Comparison of ENCODE assay signal across 14 cellular contexts in genomic region chr2:100882645-100883613, GRCh38.
DNase-seq lines count a peak whose midpoint lies in the region; ATAC-seq, FAIRE-seq and TF ChIP-seq lines count a peak whose summit lies in the region.
"Had no signal": no experiment of that assay in that cellular context is flagged by ENCODE, and none has a peak within 500 bp of the region (broad histone marks: within the 10 kb centered on the region; RNA-seq: fewer than 3 reads in every experiment).

No MANE protein-coding gene starts in this region.

- peak; percentile 99 for ATAC-seq in RWPE2 (ENCODE audit: low read depth)
- peak; percentile 75 for ATAC-seq in left colon
- no peak for ATAC-seq in CD8-positive, alpha-beta T cell
- ATAC-seq in GM18498 (IDR thresholded peaks at IDR 0.05; ENCODE audit: unreplicated experiment), result no peak

- H3K27ac Mint-ChIP-seq in Caco-2 (ENCODE audit: unreplicated experiment), result no peak overlapping the region
- H3K27ac Mint-ChIP-seq in CD8-positive, alpha-beta T cell, result no peak overlapping the region
- H3K27ac Mint-ChIP-seq: activated naive CD8-positive, alpha-beta T cell treated with anti-CD3 and anti-CD28 coated beads, Interleukin-2, amount 10 ng/mL, durations not matched to agents 7 days and 5 days; CD4-positive, CD25-positive, alpha-beta regulatory T cell; HFFc6 had no signal

- H3K27me3 ChIP-seq in Caco-2 (replicated peaks; ENCODE audit: control insufficient read depth, insufficient read depth, low read length) (no peaks in the 10 kb centered on the region), RWPE2 (ENCODE audit: insufficient read depth, poor library complexity, severe bottlenecking) (no peaks in the 10 kb centered on the region)
- H3K27me3 ChIP-seq in CD8-positive, alpha-beta T cell (ENCODE audit: insufficient read depth, low read length), result no peaks in the 10 kb centered on the region

- intact Hi-C loops in Caco-2 (cut with micrococcal nuclease; ENCODE audit: unreplicated experiment) (no loop called here), left colon (cut with DNase I, micrococcal nuclease) (no loop called here)
- intact Hi-C loops in CD8-positive, alpha-beta T cell (cut with DNase I, micrococcal nuclease), result no loop called here

- H3K36me3 ChIP-seq in Caco-2 (ENCODE audit: control insufficient read depth, insufficient read depth, low read length) (no peaks in the 10 kb centered on the region), RWPE2 (ENCODE audit: low read depth) (peaks cover 3% of the 10 kb centered on the region; the same call in 1 of the 2 replicates)
- no peaks in the 10 kb centered on the region for H3K36me3 ChIP-seq in CD8-positive, alpha-beta T cell (ENCODE audit: insufficient read depth, low read length)

- peak overlapping the region; percentile 16 for H3K4me3 Mint-ChIP-seq in Caco-2 (ENCODE audit: unreplicated experiment)
- H3K4me3 Mint-ChIP-seq in CD8-positive, alpha-beta T cell, result no peak overlapping the region
- H3K4me3 Mint-ChIP-seq: activated naive CD8-positive, alpha-beta T cell treated with anti-CD3 and anti-CD28 coated beads, Interleukin-2, amount 10 ng/mL, durations not matched to agents 7 days and 5 days; CD4-positive, CD25-positive, alpha-beta regulatory T cell; HFFc6 had no signal

- H3K9me3 ChIP-seq in Caco-2 (no peaks in the 10 kb centered on the region), RWPE2 (ENCODE audit: severe bottlenecking) (no peaks in the 10 kb centered on the region)
- H3K9me3 ChIP-seq in CD8-positive, alpha-beta T cell (ENCODE audit: low read length), result no peaks in the 10 kb centered on the region

- no peaks in the 10 kb centered on the region for H3K27me3 Mint-ChIP-seq in Caco-2 (ENCODE audit: insufficient read depth, unreplicated experiment)
- no peaks in the 10 kb centered on the region for H3K27me3 Mint-ChIP-seq in CD8-positive, alpha-beta T cell (ENCODE audit: low read depth)
- H3K27me3 Mint-ChIP-seq: activated naive CD8-positive, alpha-beta T cell treated with anti-CD3 and anti-CD28 coated beads, Interleukin-2, amount 10 ng/mL, durations not matched to agents 7 days and 5 days had no signal

- H3K4me3 ChIP-seq in Caco-2 (ENCODE audit: low read depth, low read length), result no peak overlapping the region
- no peak overlapping the region for H3K4me3 ChIP-seq in RWPE2 (ENCODE audit: severe bottlenecking)
- H3K4me3 ChIP-seq in CD8-positive, alpha-beta T cell (ENCODE audit: low read depth, low read length), result no peak overlapping the region
- H3K4me3 ChIP-seq: skin epidermis had no signal

- TF ChIP-seq POLR2A in H54 (IDR thresholded peaks at IDR 0.05; ENCODE audit: low read depth, low read length), result no peak

- CTCF ChIA-PET in Caco-2 (lab: Charles Lee), result no interaction called here
- CTCF ChIA-PET in CD8-positive, alpha-beta T cell (lab: Charles Lee), result no interaction called here

- FAIRE-seq in H54 (lab: Jason Lieb, UNC), result peak; percentile 53

- peaks cover 25% of the 10 kb centered on the region for H3K4me1 Mint-ChIP-seq in Caco-2 (ENCODE audit: low read depth, unreplicated experiment)
- H3K4me1 Mint-ChIP-seq in CD8-positive, alpha-beta T cell (ENCODE audit: low read depth), result peaks cover 5% of the 10 kb centered on the region
- H3K4me1 Mint-ChIP-seq: CD4-positive, CD25-positive, alpha-beta regulatory T cell had no signal

- no peaks in the 10 kb centered on the region for H3K9me3 Mint-ChIP-seq in Caco-2 (ENCODE audit: unreplicated experiment)
- H3K9me3 Mint-ChIP-seq in CD8-positive, alpha-beta T cell, result no peaks in the 10 kb centered on the region
- H3K9me3 Mint-ChIP-seq: activated naive CD8-positive, alpha-beta T cell treated with anti-CD3 and anti-CD28 coated beads, Interleukin-2, amount 10 ng/mL, durations not matched to agents 7 days and 5 days; HFFc6 had no signal

- TF ChIP-seq CTCF in Caco-2 (IDR thresholded peaks at IDR 0.05; ENCODE audit: insufficient read depth in 1 of 2, low read depth in 1 of 2, low read length in 1 of 2, severe bottlenecking in 1 of 2, unreplicated experiment in 1 of 2), result no peak
- TF ChIP-seq CTCF in RWPE2 (IDR thresholded peaks at IDR 0.05; ENCODE audit: poor library complexity, severe bottlenecking), result no peak
- no peak for TF ChIP-seq CTCF in CD8-positive, alpha-beta T cell (IDR thresholded peaks at IDR 0.05)

- H3K36me3 Mint-ChIP-seq in Caco-2 (ENCODE audit: insufficient read depth, unreplicated experiment), result peaks cover 7% of the 10 kb centered on the region
- no peaks in the 10 kb centered on the region for H3K36me3 Mint-ChIP-seq in CD8-positive, alpha-beta T cell
- H3K36me3 Mint-ChIP-seq: activated naive CD8-positive, alpha-beta T cell treated with anti-CD3 and anti-CD28 coated beads, Interleukin-2, amount 10 ng/mL, durations not matched to agents 7 days and 5 days; CD4-positive, CD25-positive, alpha-beta regulatory T cell had no signal

- peaks cover 28% of the 10 kb centered on the region for H3K4me1 ChIP-seq in Caco-2
- H3K4me1 ChIP-seq in RWPE2 (ENCODE audit: insufficient read depth, poor library complexity, severe bottlenecking), result peaks cover 7% of the 10 kb centered on the region
- no peaks in the 10 kb centered on the region for H3K4me1 ChIP-seq in CD8-positive, alpha-beta T cell (ENCODE audit: insufficient read depth, low read length)

- POLR2A ChIA-PET in Caco-2 (lab: Charles Lee), result interaction anchor here (0.6 kb wide), 1 partner anchor 64 kb away, joined by 4 read pairs; no protein-coding TSS in a partner anchor
- POLR2A ChIA-PET in CD8-positive, alpha-beta T cell (lab: Charles Lee), result no interaction called here

- DNase-seq in Caco-2, result peak; percentile 22 to 49
- no peak for DNase-seq in H54 (ENCODE audit: insufficient read length, low spot score)
- DNase-seq in RWPE2 (ENCODE audit: low spot score), result peak; percentile 73
- no peak for DNase-seq in left colon
- DNase-seq in CD8-positive, alpha-beta T cell, result no peak
- DNase-seq in NCI-H187 (lab: John Stamatoyannopoulos, UW), result no peak
- DNase-seq in NCI-H2107 (lab: John Stamatoyannopoulos, UW), result no peak
- DNase-seq: activated naive CD8-positive, alpha-beta T cell treated with anti-CD3 and anti-CD28 coated beads, Interleukin-2, amount 10 ng/mL, durations not matched to agents 7 days and 5 days; CD4-positive, CD25-positive, alpha-beta regulatory T cell; HFFc6; KBM-7; NCI-H748 treated with DMSO at 0.1 percent for 48 hours had no signal

- BruUV-seq in Caco-2 (replicated peaks; lab: Mats Ljungman, UMichigan), result no TSS peak

- no peak overlapping the region for H3K27ac ChIP-seq in RWPE2 (ENCODE audit: poor library complexity, severe bottlenecking)
- no peak overlapping the region for H3K27ac ChIP-seq in CD8-positive, alpha-beta T cell (ENCODE audit: low read depth, low read length)

Comparison
In these comparisons a context has a peak if more than half of its experiments do, and no peak if none do; other contexts are left out.
1. DNase-seq: peak in Caco-2 (2 of 2) and RWPE2 (single experiment); none in H54 (single experiment), left colon (0 of 2), CD8-positive, alpha-beta T cell (0 of 7), NCI-H187 (0 of 2) and NCI-H2107 (single experiment).
2. ATAC-seq: peak in RWPE2 (single experiment) and left colon (single experiment); none in CD8-positive, alpha-beta T cell (single experiment) and GM18498 (single experiment).